ENCODE assay signal across 28 cellular contexts in genomic region chr6:167397712-167398111, GRCh38.
"Had no signal": no experiment of that assay in that cellular context is flagged by ENCODE, and none has a peak within 500 bp of the region (broad histone marks: within the 10 kb centered on the region; RNA-seq: fewer than 3 reads in every experiment).

No MANE protein-coding gene starts in this region.

- H3K4me1 ChIP-seq: SJCRH30 had no signal

- DNase-seq: activated CD4-positive, alpha-beta memory T cell treated with anti-CD3 and anti-CD28 coated beads, Interleukin-2, amount 10 ng/mL, durations not matched to agents 7 days and 5 days; activated CD4-positive, alpha-beta T cell treated with anti-CD3 and anti-CD28 coated beads for 1 hour; activated CD4-positive, alpha-beta T cell treated with anti-CD3 and anti-CD28 coated beads for 48 hours; activated CD4-positive, CD25-positive, alpha-beta regulatory T cell; activated effector memory CD4-positive, alpha-beta T cell treated with Interleukin-2 at 50 U/mL for 16 hours; activated naive CD4-positive, alpha-beta T cell treated with anti-CD3 and anti-CD28 coated beads, Interleukin-2, amount 10 ng/mL, durations not matched to agents 7 days and 5 days; activated naive CD8-positive, alpha-beta T cell treated with anti-CD3 and anti-CD28 coated beads, Interleukin-2, amount 10 ng/mL, durations not matched to agents 7 days and 5 days; activated T-cell treated with anti-CD3 and anti-CD28 coated beads, Interleukin-2, amount 50 U/mL, for 4 hours; amygdala; NCI-H1105; NCI-H1436; NCI-H1694; NCI-H1930; NCI-H2081 treated with DMSO at 0.1 percent for 48 hours; NCI-H226; NCI-H446 treated with DMSO at 0.1 percent for 48 hours; NCI-H524; NCI-H69; SHP77; SJCRH30; T1000; WERI-Rb-1 had no signal

- H3K36me3 ChIP-seq: ascending aorta, cardiac muscle cell, SJCRH30, WERI-Rb-1 had no signal

- H3K9me3 ChIP-seq: ascending aorta, SJCRH30 had no signal

- H3K9me3 Mint-ChIP-seq: activated CD4-positive, alpha-beta memory T cell treated with anti-CD3 and anti-CD28 coated beads, Interleukin-2, amount 10 ng/mL, durations not matched to agents 7 days and 5 days; activated naive CD4-positive, alpha-beta T cell treated with anti-CD3 and anti-CD28 coated beads, Interleukin-2, amount 10 ng/mL, durations not matched to agents 7 days and 5 days; activated naive CD8-positive, alpha-beta T cell treated with anti-CD3 and anti-CD28 coated beads, Interleukin-2, amount 10 ng/mL, durations not matched to agents 7 days and 5 days; activated T-cell treated with anti-CD3 and anti-CD28 coated beads, Interleukin-2, amount 50 U/mL, for 4 hours; central memory CD8-positive, alpha-beta T cell had no signal

- H3K27ac ChIP-seq: ascending aorta, cardiac muscle cell, SJCRH30, SK-N-MC, WERI-Rb-1 had no signal

- H3K4me1 Mint-ChIP-seq: activated CD4-positive, alpha-beta memory T cell treated with anti-CD3 and anti-CD28 coated beads, Interleukin-2, amount 10 ng/mL, durations not matched to agents 7 days and 5 days; activated naive CD4-positive, alpha-beta T cell treated with anti-CD3 and anti-CD28 coated beads, Interleukin-2, amount 10 ng/mL, durations not matched to agents 7 days and 5 days; activated naive CD8-positive, alpha-beta T cell treated with anti-CD3 and anti-CD28 coated beads, Interleukin-2, amount 10 ng/mL, durations not matched to agents 7 days and 5 days; central memory CD8-positive, alpha-beta T cell had no signal

- H3K36me3 Mint-ChIP-seq: activated naive CD4-positive, alpha-beta T cell treated with anti-CD3 and anti-CD28 coated beads, Interleukin-2, amount 10 ng/mL, durations not matched to agents 7 days and 5 days; activated naive CD8-positive, alpha-beta T cell treated with anti-CD3 and anti-CD28 coated beads, Interleukin-2, amount 10 ng/mL, durations not matched to agents 7 days and 5 days had no signal

- H3K4me3 Mint-ChIP-seq: activated CD4-positive, alpha-beta memory T cell treated with anti-CD3 and anti-CD28 coated beads, Interleukin-2, amount 10 ng/mL, durations not matched to agents 7 days and 5 days; activated naive CD4-positive, alpha-beta T cell treated with anti-CD3 and anti-CD28 coated beads, Interleukin-2, amount 10 ng/mL, durations not matched to agents 7 days and 5 days; activated naive CD8-positive, alpha-beta T cell treated with anti-CD3 and anti-CD28 coated beads, Interleukin-2, amount 10 ng/mL, durations not matched to agents 7 days and 5 days; activated T-cell treated with anti-CD3 and anti-CD28 coated beads, Interleukin-2, amount 50 U/mL, for 4 hours; central memory CD8-positive, alpha-beta T cell had no signal

- H3K27ac Mint-ChIP-seq: activated CD4-positive, alpha-beta memory T cell treated with anti-CD3 and anti-CD28 coated beads, Interleukin-2, amount 10 ng/mL, durations not matched to agents 7 days and 5 days; activated naive CD4-positive, alpha-beta T cell treated with anti-CD3 and anti-CD28 coated beads, Interleukin-2, amount 10 ng/mL, durations not matched to agents 7 days and 5 days; activated naive CD8-positive, alpha-beta T cell treated with anti-CD3 and anti-CD28 coated beads, Interleukin-2, amount 10 ng/mL, durations not matched to agents 7 days and 5 days had no signal

- H3K27me3 ChIP-seq: ascending aorta, cardiac muscle cell, SJCRH30 had no signal

- H3K4me3 ChIP-seq: ascending aorta, cardiac muscle cell, K562, SJCRH30, SK-N-MC had no signal

- ATAC-seq: activated T-cell treated with anti-CD3 and anti-CD28 coated beads, Interleukin-2, amount 50 U/mL, for 4 hours; K562; Panc1 had no signal
